Comparison of ENCODE assay signal across 1 cellular context in the genomic region with DNA sequence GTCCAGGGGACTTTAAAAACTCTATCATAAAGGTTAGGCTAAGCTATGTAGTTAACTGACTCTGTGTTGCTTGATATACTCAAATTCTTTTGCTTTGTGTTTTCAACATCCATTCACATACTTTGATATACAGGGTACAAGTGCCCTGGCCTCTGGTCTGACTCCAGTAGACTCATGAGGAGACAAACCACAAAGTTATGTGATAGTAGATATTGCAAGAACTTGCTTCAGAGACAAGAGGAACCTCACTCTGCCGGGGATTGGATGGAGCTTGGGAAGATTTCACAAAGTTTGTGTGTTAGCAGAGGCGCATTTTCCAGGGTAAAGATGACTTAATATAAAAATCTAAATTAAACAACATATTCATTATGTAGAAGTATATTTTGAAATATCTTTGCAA.
TF ChIP-seq lines count a peak whose summit lies in the region.

No MANE protein-coding gene starts in this region.

TF ChIP-seq in K562, 482 proteins besides CTCF, POLR2A, EP300 and RAD21 (continued from another document):
- TF ChIP-seq, protein P1, sequence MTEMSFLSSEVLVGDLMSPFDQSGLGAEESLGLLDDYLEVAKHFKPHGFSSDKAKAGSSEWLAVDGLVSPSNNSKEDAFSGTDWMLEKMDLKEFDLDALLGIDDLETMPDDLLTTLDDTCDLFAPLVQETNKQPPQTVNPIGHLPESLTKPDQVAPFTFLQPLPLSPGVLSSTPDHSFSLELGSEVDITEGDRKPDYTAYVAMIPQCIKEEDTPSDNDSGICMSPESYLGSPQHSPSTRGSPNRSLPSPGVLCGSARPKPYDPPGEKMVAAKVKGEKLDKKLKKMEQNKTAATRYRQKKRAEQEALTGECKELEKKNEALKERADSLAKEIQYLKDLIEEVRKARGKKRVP (CRISPR knock-in tag; IDR thresholded peaks at IDR 0.05), result 0 out of 2 replicates have a peak, but pooled peaks have one; percentile 27
